ENCODE assay signal across 11 cellular contexts in genomic region chr11:110453684-110454354, GRCh38. TPM values are rescaled to one million over a fixed set of nuclear protein-coding genes. Genes with fewer than 3 reads are reported as not detected.
DNase-seq lines count a peak whose midpoint lies in the region; ATAC-seq and TF ChIP-seq lines count a peak whose summit lies in the region.
"Had no signal": no experiment of that assay in that cellular context is flagged by ENCODE, and none has a peak within 500 bp of the region (broad histone marks: within the 10 kb centered on the region; RNA-seq: fewer than 3 reads in every experiment).

No MANE protein-coding gene starts in this region.

- H3K4me1 Mint-ChIP-seq in activated CD8-positive, alpha-beta T cell treated with anti-CD3 and anti-CD28 coated beads for 36 hours (ENCODE audit: low read depth), result peaks cover 40% of the 10 kb centered on the region
- peaks cover 2% of the 10 kb centered on the region for H3K4me1 Mint-ChIP-seq in CD14-positive monocyte

- POLR2A ChIA-PET in activated CD8-positive, alpha-beta T cell treated with anti-CD3 and anti-CD28 coated beads for 36 hours (lab: Charles Lee), result no interaction called here

- H3K4me3 Mint-ChIP-seq in activated CD8-positive, alpha-beta T cell treated with anti-CD3 and anti-CD28 coated beads for 36 hours, result peak overlapping the region; percentile 11
- no peak overlapping the region for H3K4me3 Mint-ChIP-seq in CD14-positive monocyte

- no peak for TF ChIP-seq CTCF in activated CD8-positive, alpha-beta T cell treated with anti-CD3 and anti-CD28 coated beads for 36 hours (IDR thresholded peaks at IDR 0.05)
- TF ChIP-seq CTCF in CD14-positive monocyte (IDR thresholded peaks at IDR 0.05), result no peak

- intact Hi-C loops in activated CD8-positive, alpha-beta T cell treated with anti-CD3 and anti-CD28 coated beads for 36 hours (cut with micrococcal nuclease), result no loop called here
- intact Hi-C loops in CD14-positive monocyte (cut with micrococcal nuclease), result no loop called here

- DNase-seq in activated CD8-positive, alpha-beta T cell treated with anti-CD3 and anti-CD28 coated beads for 36 hours, result no peak
- DNase-seq in glomerular visceral epithelial cell (ENCODE audit: extremely low spot score) (no peak), CD14-positive monocyte (ENCODE audit: low spot score) (no peak), kidney tubule cell (ENCODE audit: low spot score) (no peak)
- no peak for DNase-seq in activated CD8-positive, alpha-beta memory T cell treated with anti-CD3 and anti-CD28 coated beads, Interleukin-2, amount 50 U/mL, for 48 hours
- DNase-seq: activated CD8-positive, alpha-beta memory T cell treated with anti-CD3 and anti-CD28 coated beads, Interleukin-2, amount 50 U/mL, for 4 hours; COR-L47; psoas muscle had no signal

- H3K36me3 Mint-ChIP-seq in activated CD8-positive, alpha-beta T cell treated with anti-CD3 and anti-CD28 coated beads for 36 hours (ENCODE audit: low read depth), result peaks cover 22% of the 10 kb centered on the region
- peaks cover 31 to 33% of the 10 kb centered on the region in 2 donors for H3K36me3 Mint-ChIP-seq in CD14-positive monocyte

- no peaks in the 10 kb centered on the region for H3K9me3 Mint-ChIP-seq in activated CD8-positive, alpha-beta T cell treated with anti-CD3 and anti-CD28 coated beads for 36 hours
- no peaks in the 10 kb centered on the region for H3K9me3 Mint-ChIP-seq in CD14-positive monocyte

- CTCF ChIA-PET in activated CD8-positive, alpha-beta T cell treated with anti-CD3 and anti-CD28 coated beads for 36 hours (lab: Charles Lee), result no interaction called here

- no peaks in the 10 kb centered on the region for H3K27me3 Mint-ChIP-seq in activated CD8-positive, alpha-beta T cell treated with anti-CD3 and anti-CD28 coated beads for 36 hours
- peaks cover 0 to 2% (median 0%) of the 10 kb centered on the region in 3 donors for H3K27me3 Mint-ChIP-seq in CD14-positive monocyte (ENCODE audit: low read depth in 3 of 3)

- peak; percentile 82 for ATAC-seq in GM18508 (IDR thresholded peaks at IDR 0.05; ENCODE audit: insufficient read depth, unreplicated experiment)
- ATAC-seq in GM19468 (IDR thresholded peaks at IDR 0.05; ENCODE audit: extremely low read depth, unreplicated experiment), result peak; percentile 41
- ATAC-seq in HG02981 (IDR thresholded peaks at IDR 0.05; ENCODE audit: unreplicated experiment), result peak; percentile 63
- ATAC-seq in activated CD8-positive, alpha-beta T cell treated with anti-CD3 and anti-CD28 coated beads for 36 hours, result peak; percentile 56
- ATAC-seq: psoas muscle had no signal

- H3K27ac Mint-ChIP-seq in activated CD8-positive, alpha-beta T cell treated with anti-CD3 and anti-CD28 coated beads for 36 hours, result peak overlapping the region; percentile 47
- no peak overlapping the region for H3K27ac Mint-ChIP-seq in CD14-positive monocyte

RNA-seq across cellular contexts. Expression of gene FDX1, which starts 24.1 kb away (rescaled TPM):
- total RNA-seq in activated CD8-positive, alpha-beta T cell treated with anti-CD3 and anti-CD28 coated beads for 36 hours, result 10 to 100 TPM; 16.9 to 17.2 TPM
- polyA plus RNA-seq in CD14-positive monocyte, result 10 to 100 TPM; 12.8 to 20.2 TPM
